9 cellular contexts compared by ENCODE assay signal in the genomic region with DNA sequence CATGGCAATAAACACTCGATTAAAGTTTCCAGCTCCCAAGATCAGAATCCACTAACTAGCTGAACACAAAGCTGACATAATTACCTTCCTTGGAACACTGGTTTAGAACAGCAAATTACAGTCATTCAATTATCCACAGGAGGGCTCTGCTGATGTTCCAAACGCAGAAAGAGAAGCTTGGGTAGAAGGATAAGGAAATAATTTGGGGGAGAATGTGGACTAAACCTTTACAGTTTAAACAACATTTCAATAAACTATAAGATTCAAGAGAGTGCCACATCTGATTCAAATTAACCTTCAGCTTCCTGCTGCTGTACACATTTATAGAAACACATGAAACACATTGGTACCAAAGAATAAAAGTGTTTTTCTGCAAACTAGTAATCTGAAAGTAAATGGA.
A peak's percentile ranks its signal among the peaks of the same experiment; 100 is the strongest.
DNase-seq lines count a peak whose midpoint lies in the region; ATAC-seq and TF ChIP-seq lines count a peak whose summit lies in the region.
"Had no signal": no experiment of that assay in that cellular context is flagged by ENCODE, and none has a peak within 500 bp of the region (broad histone marks: within the 10 kb centered on the region; RNA-seq: fewer than 3 reads in every experiment).

No MANE protein-coding gene starts in this region.

- H3K27ac ChIP-seq in HCT116 (ENCODE audit: low read depth, low read length) (no peak overlapping the region), OCI-LY1 (ENCODE audit: low read depth, low read length, poor library complexity, severe bottlenecking) (peak overlapping the region; percentile 73), substantia nigra (ENCODE audit: low read depth, low read length, poor library complexity, severe bottlenecking) (no peak overlapping the region)

- no TSS peak for BruUV-seq in HCT116 (replicated peaks; lab: Mats Ljungman, UMichigan)

- DNase-seq in A172 (ENCODE audit: low spot score) (peak; percentile 40), HCT116 (ENCODE audit: low read depth, low spot score) (no peak), fibroblast of pulmonary artery (ENCODE audit: low read depth) (peak; percentile 54), substantia nigra (lab: John Stamatoyannopoulos, UW) (no peak), lower leg skin (ENCODE audit: low spot score in 2 of 2) (no peak), T-helper 1 cell (no peak)

- POLR2A ChIA-PET in HCT116 (lab: Charles Lee): interaction anchor here (0.6 kb wide), 1 partner anchor 465 kb away, joined by 14 read pairs; no protein-coding TSS in a partner anchor

- peak in 2 of 3 experiments; percentile 11 to 40; a peak in 1 of 6 replicates for TF ChIP-seq CTCF in HCT116 (IDR thresholded peaks at IDR 0.05 in 2 of 3, conservative IDR thresholded peaks at IDR 0.05 in 1 of 3; ENCODE audit: borderline replicate concordance in 1 of 3, insufficient read depth in 1 of 3, low read depth in 2 of 3, low read length in 2 of 3)
- no peak for TF ChIP-seq CTCF in OCI-LY1 (IDR thresholded peaks at IDR 0.05; ENCODE audit: low read length)
- peak; percentile 40 for TF ChIP-seq CTCF in fibroblast of pulmonary artery (IDR thresholded peaks at IDR 0.05; ENCODE audit: low read length, missing control alignments)
- TF ChIP-seq CTCF in lower leg skin (IDR thresholded peaks at IDR 0.05): no peak

- TF ChIP-seq POLR2A in HCT116 (IDR thresholded peaks at IDR 0.05; ENCODE audit: borderline replicate concordance, extremely low read depth, insufficient read depth, insufficient read length) (no peak), lower leg skin (IDR thresholded peaks at IDR 0.05) (no peak)

- CTCF ChIA-PET in HCT116 (lab: Charles Lee): interaction anchor here (1.1 to 1.9 kb wide), 4 partner anchors 315 to 552 kb away, joined by 3 to 20 read pairs (median 6); no protein-coding TSS in a partner anchor

- no peaks in the 10 kb centered on the region for H3K9me3 ChIP-seq in HCT116 (ENCODE audit: control insufficient read depth in 1 of 2, insufficient read depth in 1 of 2, low read depth in 1 of 2, low read length in 2 of 2)
- no peaks in the 10 kb centered on the region for H3K9me3 ChIP-seq in OCI-LY1 (ENCODE audit: low read length)

- H3K4me3 ChIP-seq in HCT116 (replicated peaks in 1 of 2; ENCODE audit: low read depth in 1 of 2, low read length in 2 of 2) (no peak overlapping the region), OCI-LY1 (ENCODE audit: low read depth, low read length, poor library complexity, severe bottlenecking) (no peak overlapping the region), fibroblast of pulmonary artery (replicated peaks; ENCODE audit: low read depth, low read length) (no peak overlapping the region), lower leg skin (ENCODE audit: low read depth, poor library complexity, severe bottlenecking) (no peak overlapping the region)
- H3K4me3 ChIP-seq: lung had no signal

- H3K79me2 ChIP-seq in HCT116 (ENCODE audit: insufficient read depth, low read length): no peaks in the 10 kb centered on the region
- H3K79me2 ChIP-seq in OCI-LY1 (ENCODE audit: insufficient read depth, low read length): no peaks in the 10 kb centered on the region

- H3K27me3 ChIP-seq in HCT116 (ENCODE audit: insufficient read depth, low read length): no peaks in the 10 kb centered on the region
- H3K27me3 ChIP-seq in OCI-LY1 (ENCODE audit: insufficient read depth, low read length): no peaks in the 10 kb centered on the region

- H3K4me2 ChIP-seq in HCT116 (ENCODE audit: low read length) (no peak overlapping the region), OCI-LY1 (ENCODE audit: low read length) (no peak overlapping the region)

- H2AFZ ChIP-seq in HCT116 (ENCODE audit: low read depth, low read length, poor library complexity, severe bottlenecking): no peak overlapping the region
- no peak overlapping the region for H2AFZ ChIP-seq in OCI-LY1 (ENCODE audit: low read length)

- no peaks in the 10 kb centered on the region for H3F3A ChIP-seq in OCI-LY1 (ENCODE audit: insufficient read depth, low read length)

- WGBS in lower leg skin, 2 donors: 30 to 32% methylated on average over 2 of the region's 2 CpGs

- no peak for ATAC-seq in HCT116
- ATAC-seq in GM19467 (IDR thresholded peaks at IDR 0.05; ENCODE audit: unreplicated experiment): no peak

- no peaks in the 10 kb centered on the region for H3K9me2 ChIP-seq in HCT116 (ENCODE audit: insufficient read depth)
- H3K9me2 ChIP-seq in OCI-LY1 (ENCODE audit: low read depth, low read length): no peaks in the 10 kb centered on the region

- H3K4me1 ChIP-seq in HCT116 (ENCODE audit: control insufficient read depth in 1 of 2, insufficient read depth in 2 of 2, low read length in 2 of 2) (no peaks in the 10 kb centered on the region), OCI-LY1 (ENCODE audit: insufficient read depth, low read length, severe bottlenecking) (peaks cover 33% of the 10 kb centered on the region)

- peak; percentile 73 for TF ChIP-seq RAD21 in HCT116 (IDR thresholded peaks at IDR 0.05; ENCODE audit: low read depth)

- H3K9ac ChIP-seq in HCT116 (ENCODE audit: low read length) (no peak overlapping the region), OCI-LY1 (ENCODE audit: low read length) (no peak overlapping the region; the same call in 1 of the 2 replicates)

- RAD21 ChIA-PET in HCT116 (lab: Charles Lee; ENCODE audit: low non-redundant PET in 1 of 2, low total read pairs in 2 of 2, uncharacterized antibody in 2 of 2, unreplicated experiment in 2 of 2): interaction anchor here in 1 of 2 experiments (1.2 kb wide), 1 partner anchor 14 kb away, joined by 5 read pairs; no protein-coding TSS in a partner anchor

- H4K20me1 ChIP-seq in HCT116 (ENCODE audit: insufficient read depth): no peaks in the 10 kb centered on the region
- no peaks in the 10 kb centered on the region for H4K20me1 ChIP-seq in OCI-LY1 (ENCODE audit: insufficient read depth, low read length)

- intact Hi-C loops in HCT116 (cut with micrococcal nuclease): no loop called here
- intact Hi-C loops in lower leg skin (cut with DNase I; ENCODE audit: low total_unique reads): no loop called here

- no peaks in the 10 kb centered on the region for H3K36me3 ChIP-seq in HCT116 (ENCODE audit: control insufficient read depth in 1 of 2, insufficient read depth in 2 of 2, low read length in 2 of 2)
- H3K36me3 ChIP-seq in OCI-LY1 (ENCODE audit: insufficient read depth, low read length): no peaks in the 10 kb centered on the region

TF ChIP-seq in HCT116, 20 proteins besides CTCF, POLR2A, EP300 and RAD21:
- TF ChIP-seq FOSL1 (IDR thresholded peaks at IDR 0.05; ENCODE audit: low read depth): peak; percentile 12; the same call in 1 of the 2 replicates
- TF ChIP-seq TCF7L2 (IDR thresholded peaks at IDR 0.05; ENCODE audit: borderline replicate concordance, extremely low read depth, insufficient read depth, insufficient read length): no peak

Comparison
In these comparisons a context has a peak if more than half of its experiments do, and no peak if none do; other contexts are left out.
1. DNase-seq: peak in A172 (single experiment) and fibroblast of pulmonary artery (single experiment); none in HCT116 (single experiment), substantia nigra (0 of 49), lower leg skin (0 of 2) and T-helper 1 cell (0 of 5).
2. CTCF ChIP-seq: peak in HCT116 (2 of 3) and fibroblast of pulmonary artery (single experiment); none in OCI-LY1 (single experiment) and lower leg skin (0 of 3).